In the genomic region with DNA sequence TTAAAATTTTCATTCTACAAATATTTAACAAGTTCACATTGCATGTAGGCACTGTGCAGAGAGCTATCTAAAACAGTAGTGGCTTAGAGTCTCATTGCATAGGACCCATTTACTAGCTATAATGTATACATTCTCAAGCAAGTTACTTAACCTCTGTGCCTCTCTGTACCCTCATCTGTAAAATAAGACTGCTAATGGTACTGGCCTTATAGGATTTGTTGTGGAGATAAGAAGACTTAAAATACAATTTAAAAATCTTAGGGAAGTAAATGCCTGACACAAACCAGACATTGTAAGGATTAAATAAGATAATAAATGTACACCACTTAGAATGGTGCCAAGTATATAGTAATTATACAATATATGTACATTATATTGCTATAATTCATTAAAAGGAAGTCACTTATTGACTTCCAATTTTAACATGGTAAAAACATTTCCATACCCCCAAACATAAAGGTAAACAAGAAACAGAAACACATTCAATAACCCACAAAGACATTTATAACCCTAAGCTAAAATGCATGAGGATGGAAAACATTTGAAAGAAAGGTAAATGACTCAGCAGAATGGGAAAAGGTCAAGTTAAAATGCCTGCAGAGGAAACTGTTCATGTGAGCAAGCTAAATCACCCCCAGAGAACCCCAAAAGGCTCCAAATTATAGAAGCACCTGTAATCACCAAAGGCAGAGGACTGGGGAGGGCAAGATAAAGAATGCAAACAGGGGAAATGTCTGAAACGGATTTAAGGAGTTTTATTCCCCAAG, we compare ENCODE assay signal across 17 cellular contexts. TPM values are rescaled to one million over a fixed set of nuclear protein-coding genes. Genes with fewer than 3 reads are reported as not detected.
A peak's percentile ranks its signal among the peaks of the same experiment; 100 is the strongest.
DNase-seq lines count a peak whose midpoint lies in the region; ATAC-seq and TF ChIP-seq lines count a peak whose summit lies in the region.
"Had no signal": no experiment of that assay in that cellular context is flagged by ENCODE, and none has a peak within 500 bp of the region (broad histone marks: within the 10 kb centered on the region; RNA-seq: fewer than 3 reads in every experiment).

No MANE protein-coding gene starts in this region.

- no peak for DNase-seq in activated CD4-positive, alpha-beta T cell treated with anti-CD3 and anti-CD28 coated beads, Interleukin-2, amount 10 ng/mL, durations not matched to agents 7 days and 5 days
- DNase-seq in activated CD4-positive, alpha-beta T cell treated with anti-CD3 and anti-CD28 coated beads, Interleukin-2, amount 50 U/mL, for 1 hour, result no peak
- DNase-seq in M059J (ENCODE audit: low read depth) (peak; percentile 16), smooth muscle cell (lab: John Stamatoyannopoulos, UW; ENCODE audit: unreplicated experiment) (no peak), HPDE6-E6E7 (ENCODE audit: extremely low spot score) (no peak), NCI-H146 treated with DMSO at 0.1 percent for 48 hours (lab: John Stamatoyannopoulos, UW; ENCODE audit: unreplicated experiment) (no peak)
- DNase-seq in activated naive CD8-positive, alpha-beta T cell treated with anti-CD3 and anti-CD28 coated beads, Interleukin-2, amount 50 U/mL, for 24 hours, result no peak
- DNase-seq: activated naive CD4-positive, alpha-beta T cell treated with anti-CD3 and anti-CD28 coated beads, Interleukin-2, amount 50 U/mL, for 16 hours; caudate nucleus; effector memory CD4-positive, alpha-beta T cell; foreskin melanocyte; mammary epithelial cell; NCI-H2029 treated with DMSO at 0.1 percent for 48 hours; NCI-H69; right cardiac atrium; T-helper 17 cell had no signal

- no peak overlapping the region for H3K4me3 Mint-ChIP-seq in activated CD4-positive, alpha-beta T cell treated with anti-CD3 and anti-CD28 coated beads, Interleukin-2, amount 10 ng/mL, durations not matched to agents 7 days and 5 days
- H3K4me3 Mint-ChIP-seq in activated naive CD8-positive, alpha-beta T cell treated with anti-CD3 and anti-CD28 coated beads, Interleukin-2, amount 50 U/mL, for 24 hours, result peak overlapping the region; percentile 13
- H3K4me3 Mint-ChIP-seq: T-helper 17 cell had no signal

- H3K9ac ChIP-seq in smooth muscle cell (ENCODE audit: low read depth), result no peak overlapping the region

- no peak overlapping the region for H2AFZ ChIP-seq in smooth muscle cell (ENCODE audit: low read depth)

- H3K27me3 Mint-ChIP-seq in activated CD4-positive, alpha-beta T cell treated with anti-CD3 and anti-CD28 coated beads, Interleukin-2, amount 10 ng/mL, durations not matched to agents 7 days and 5 days, result no peaks in the 10 kb centered on the region
- H3K27me3 Mint-ChIP-seq in activated naive CD8-positive, alpha-beta T cell treated with anti-CD3 and anti-CD28 coated beads, Interleukin-2, amount 50 U/mL, for 24 hours, result no peaks in the 10 kb centered on the region
- H3K27me3 Mint-ChIP-seq: T-helper 17 cell had no signal

- peak overlapping the region; percentile 7 for H3K27ac Mint-ChIP-seq in activated CD4-positive, alpha-beta T cell treated with anti-CD3 and anti-CD28 coated beads, Interleukin-2, amount 10 ng/mL, durations not matched to agents 7 days and 5 days
- H3K27ac Mint-ChIP-seq in activated naive CD8-positive, alpha-beta T cell treated with anti-CD3 and anti-CD28 coated beads, Interleukin-2, amount 50 U/mL, for 24 hours, result peak overlapping the region; percentile 43
- H3K27ac Mint-ChIP-seq: T-helper 17 cell had no signal

- peaks cover 21% of the 10 kb centered on the region for H3K4me1 ChIP-seq in smooth muscle cell (ENCODE audit: low read depth)

- peaks cover 2% of the 10 kb centered on the region for H3K9me3 Mint-ChIP-seq in activated CD4-positive, alpha-beta T cell treated with anti-CD3 and anti-CD28 coated beads, Interleukin-2, amount 10 ng/mL, durations not matched to agents 7 days and 5 days
- no peaks in the 10 kb centered on the region for H3K9me3 Mint-ChIP-seq in activated naive CD8-positive, alpha-beta T cell treated with anti-CD3 and anti-CD28 coated beads, Interleukin-2, amount 50 U/mL, for 24 hours

- H3F3A ChIP-seq in smooth muscle cell (ENCODE audit: low read depth), result peaks cover 5% of the 10 kb centered on the region

- H3K4me1 Mint-ChIP-seq in activated CD4-positive, alpha-beta T cell treated with anti-CD3 and anti-CD28 coated beads, Interleukin-2, amount 10 ng/mL, durations not matched to agents 7 days and 5 days, result peaks cover 64% of the 10 kb centered on the region
- peaks cover 40% of the 10 kb centered on the region for H3K4me1 Mint-ChIP-seq in activated naive CD8-positive, alpha-beta T cell treated with anti-CD3 and anti-CD28 coated beads, Interleukin-2, amount 50 U/mL, for 24 hours

- H3K4me3 ChIP-seq in smooth muscle cell, result no peak overlapping the region

- no peaks in the 10 kb centered on the region for H4K20me1 ChIP-seq in smooth muscle cell (ENCODE audit: low read depth)

- POLR2A ChIA-PET in activated CD4-positive, alpha-beta T cell treated with anti-CD3 and anti-CD28 coated beads, Interleukin-2, amount 10 ng/mL, durations not matched to agents 7 days and 5 days (lab: Charles Lee), result interaction anchor here (0.6 kb wide), 1 partner anchor 16 kb away, joined by 3 read pairs; no protein-coding TSS in a partner anchor

- H3K36me3 Mint-ChIP-seq in activated CD4-positive, alpha-beta T cell treated with anti-CD3 and anti-CD28 coated beads, Interleukin-2, amount 10 ng/mL, durations not matched to agents 7 days and 5 days (ENCODE audit: low read depth), result peaks cover 47% of the 10 kb centered on the region
- peaks cover 1% of the 10 kb centered on the region for H3K36me3 Mint-ChIP-seq in activated naive CD8-positive, alpha-beta T cell treated with anti-CD3 and anti-CD28 coated beads, Interleukin-2, amount 50 U/mL, for 24 hours (ENCODE audit: low read depth)

- no peak overlapping the region for H3K27ac ChIP-seq in smooth muscle cell (ENCODE audit: low read depth)

- peak overlapping the region; percentile 17 for H3K4me2 ChIP-seq in smooth muscle cell

- CTCF ChIA-PET in activated CD4-positive, alpha-beta T cell treated with anti-CD3 and anti-CD28 coated beads, Interleukin-2, amount 10 ng/mL, durations not matched to agents 7 days and 5 days (lab: Charles Lee), result interaction anchor here (0.9 to 1.3 kb wide), 3 partner anchors 8 to 29 kb away, joined by 3 read pairs; no protein-coding TSS in a partner anchor

- H3K79me2 ChIP-seq in smooth muscle cell (ENCODE audit: low read depth), result no peaks in the 10 kb centered on the region

- H3K9me3 ChIP-seq in smooth muscle cell (replicated peaks; ENCODE audit: low read depth), result no peaks in the 10 kb centered on the region

- ATAC-seq in activated naive CD8-positive, alpha-beta T cell treated with anti-CD3 and anti-CD28 coated beads, Interleukin-2, amount 50 U/mL, for 24 hours, result no peak
- no peak for ATAC-seq in GM21515 (IDR thresholded peaks at IDR 0.05; ENCODE audit: unreplicated experiment)
- ATAC-seq: right cardiac atrium, T-helper 17 cell had no signal

- TF ChIP-seq CTCF in smooth muscle cell (IDR thresholded peaks at IDR 0.05; ENCODE audit: borderline replicate concordance, insufficient read depth, poor library complexity, severe bottlenecking), result no peak

- no peaks in the 10 kb centered on the region for H3K36me3 ChIP-seq in smooth muscle cell (ENCODE audit: low read depth)

- H3K27me3 ChIP-seq in smooth muscle cell (ENCODE audit: low read depth), result peaks cover 10% of the 10 kb centered on the region

- 32% methylated on average over 1 of the region's 1 CpG for WGBS in smooth muscle cell (ENCODE audit: low lambda C conversion rate)

RNA-seq across cellular contexts. Expression of a gene that starts 30.8 kb away (rescaled TPM):
- 10 to 100 TPM; 42.1 to 44.8 TPM for total RNA-seq in activated CD4-positive, alpha-beta T cell treated with anti-CD3 and anti-CD28 coated beads, Interleukin-2, amount 10 ng/mL, durations not matched to agents 7 days and 5 days
- total RNA-seq in M059J (2014; rRNA removed; shearing (Covaris generic)), result 5.8 and 9.6 TPM in 2 replicates
- 1.5 and 2.8 TPM in 2 replicates for total RNA-seq in smooth muscle cell
- polyA plus RNA-seq in smooth muscle cell, result 1.0 and 2.3 TPM in 2 replicates
